21 cellular contexts compared by ENCODE assay signal in genomic region chr7:40300146-40300655, GRCh38.
DNase-seq lines count a peak whose midpoint lies in the region; ATAC-seq and TF ChIP-seq lines count a peak whose summit lies in the region.
"Had no signal": no experiment of that assay in that cellular context is flagged by ENCODE, and none has a peak within 500 bp of the region (broad histone marks: within the 10 kb centered on the region; RNA-seq: fewer than 3 reads in every experiment).

No MANE protein-coding gene starts in this region.

- ATAC-seq in right cardiac atrium (no peak), natural killer cell (no peak), psoas muscle (no peak)

- H3K9me3 Mint-ChIP-seq in chondrocyte (ENCODE audit: low read depth) = no peaks in the 10 kb centered on the region
- peaks cover 4% of the 10 kb centered on the region for H3K9me3 Mint-ChIP-seq in nephron progenitor cell
- H3K9me3 Mint-ChIP-seq in natural killer cell = no peaks in the 10 kb centered on the region

- H3K9me3 ChIP-seq in right cardiac atrium (ENCODE audit: control insufficient read depth, low read length) (no peaks in the 10 kb centered on the region), psoas muscle (no peaks in the 10 kb centered on the region)
- H3K9me3 ChIP-seq: HAP-1 had no signal

- no peak for TF ChIP-seq CTCF in chondrocyte (IDR thresholded peaks at IDR 0.05)
- no peak for TF ChIP-seq CTCF in nephron progenitor cell (IDR thresholded peaks at IDR 0.05)
- TF ChIP-seq CTCF in natural killer cell (IDR thresholded peaks at IDR 0.05) = no peak
- TF ChIP-seq CTCF in psoas muscle (IDR thresholded peaks at IDR 0.05) = no peak

- 92% methylated on average over 3 of the region's 3 CpGs for WGBS in right cardiac atrium
- WGBS in psoas muscle, 3 donors = 88 to 94% (median 91%) methylated on average over 3 of the region's 3 CpGs

- H3K36me3 Mint-ChIP-seq in chondrocyte (ENCODE audit: low read depth) (peaks cover 2% of the 10 kb centered on the region), nephron progenitor cell (ENCODE audit: low read depth) (peaks cover 6% of the 10 kb centered on the region), natural killer cell (no peaks in the 10 kb centered on the region)

- no peak overlapping the region for H3K27ac ChIP-seq in right cardiac atrium (ENCODE audit: low read length)
- H3K27ac ChIP-seq in psoas muscle = no peak overlapping the region
- H3K27ac ChIP-seq: C4-2B, SK-N-MC had no signal

- H3K27ac Mint-ChIP-seq in chondrocyte (ENCODE audit: unreplicated experiment) (peak overlapping the region; percentile 60), nephron progenitor cell (peak overlapping the region; percentile 30), natural killer cell (no peak overlapping the region)

- H3K4me3 ChIP-seq in right cardiac atrium (ENCODE audit: low read length) = no peak overlapping the region
- H3K4me3 ChIP-seq in psoas muscle = no peak overlapping the region
- H3K4me3 ChIP-seq: GM23248, HAP-1, SK-N-MC had no signal

- no peaks in the 10 kb centered on the region for H3K36me3 ChIP-seq in psoas muscle (ENCODE audit: insufficient read depth in 1 of 2, low read depth in 1 of 2)
- H3K36me3 ChIP-seq: HAP-1 had no signal

- H3K4me1 Mint-ChIP-seq in chondrocyte (ENCODE audit: low read depth) (peaks cover 85% of the 10 kb centered on the region), nephron progenitor cell (peaks cover 17% of the 10 kb centered on the region), natural killer cell (no peaks in the 10 kb centered on the region)

- H3K27me3 Mint-ChIP-seq in chondrocyte (ENCODE audit: low read depth) = no peaks in the 10 kb centered on the region
- peaks cover 4% of the 10 kb centered on the region for H3K27me3 Mint-ChIP-seq in nephron progenitor cell (ENCODE audit: low read depth, poor library complexity)
- peaks cover 0 to 9% of the 10 kb centered on the region in 2 donors for H3K27me3 Mint-ChIP-seq in natural killer cell (ENCODE audit: low read depth in 2 of 2)

- H3K4me1 ChIP-seq in right cardiac atrium (ENCODE audit: control insufficient read depth, insufficient read depth, low read length) = peaks cover 2% of the 10 kb centered on the region
- H3K4me1 ChIP-seq in psoas muscle = no peaks in the 10 kb centered on the region
- H3K4me1 ChIP-seq: HAP-1 had no signal

- intact Hi-C loops in right cardiac atrium (cut with DNase I) (no loop called here), natural killer cell (cut with micrococcal nuclease) (no loop called here), psoas muscle (cut with DNase I) (no loop called here)

- H3K4me3 Mint-ChIP-seq in chondrocyte (ENCODE audit: unreplicated experiment) = no peak overlapping the region
- no peak overlapping the region for H3K4me3 Mint-ChIP-seq in nephron progenitor cell
- no peak overlapping the region for H3K4me3 Mint-ChIP-seq in natural killer cell

- DNase-seq in RPMI7951 (ENCODE audit: low read depth) (peak; percentile 42), chondrocyte (ENCODE audit: low spot score) (no peak), nephron progenitor cell (no peak), right cardiac atrium (no peak), mucosa of gallbladder (ENCODE audit: low spot score) (no peak), natural killer cell (no peak), psoas muscle (no peak)
- DNase-seq: AML-193, DMS79, GDM1, GM23248, Kasumi-1, NCI-H1694 treated with DMSO at 0.1 percent for 48 hours, NCI-H2107, NCI-H510A, NCI-H774, OCI-M1, SHP77 had no signal

- no peaks in the 10 kb centered on the region for H3K27me3 ChIP-seq in right cardiac atrium (ENCODE audit: control insufficient read depth, insufficient read depth)
- H3K27me3 ChIP-seq in psoas muscle (ENCODE audit: insufficient read depth in 3 of 3, low read length in 2 of 3) = no peaks in the 10 kb centered on the region

Comparison
In these comparisons a context has a peak if more than half of its experiments do, and no peak if none do; other contexts are left out.
1. H3K27ac Mint-ChIP-seq: peak in chondrocyte (single experiment) and nephron progenitor cell (single experiment); none in natural killer cell (0 of 2).